9 cellular contexts compared by ENCODE assay signal in genomic region chr5:162209005-162209605, GRCh38.
DNase-seq lines count a peak whose midpoint lies in the region; ATAC-seq, FAIRE-seq and TF ChIP-seq lines count a peak whose summit lies in the region.
"Had no signal": no experiment of that assay in that cellular context is flagged by ENCODE, and none has a peak within 500 bp of the region (broad histone marks: within the 10 kb centered on the region; RNA-seq: fewer than 3 reads in every experiment).

No MANE protein-coding gene starts in this region.

- peaks cover 2% of the 10 kb centered on the region for H3K4me1 Mint-ChIP-seq in endodermal cell
- H3K4me1 Mint-ChIP-seq: T-cell had no signal

- no peaks in the 10 kb centered on the region for H3K27me3 ChIP-seq in endodermal cell (ENCODE audit: control insufficient read depth, insufficient read depth, low read length, poor library complexity, severe bottlenecking)

- no peak overlapping the region for H3K9ac ChIP-seq in endodermal cell (ENCODE audit: extremely low read depth, low read length, poor library complexity, severe bottlenecking)

- 58 to 74% methylated on average over 4 to 5 of the region's 5 CpGs for WGBS in endodermal cell (ENCODE audit: insufficient coverage in 1 of 2, insufficient read length in 1 of 2), 2 experiments

- no peaks in the 10 kb centered on the region for H3K4me1 ChIP-seq in endodermal cell (ENCODE audit: control insufficient read depth, insufficient read depth, low read length)

- ATAC-seq in HG03097 (IDR thresholded peaks at IDR 0.05; ENCODE audit: low FRiP score, unreplicated experiment) = peak; percentile 98
- ATAC-seq: T-cell had no signal

- no peaks in the 10 kb centered on the region for H3K9me3 Mint-ChIP-seq in endodermal cell

- no peak overlapping the region for H3K27ac Mint-ChIP-seq in endodermal cell
- H3K27ac Mint-ChIP-seq: T-cell had no signal

- no peak overlapping the region for H3K4me3 Mint-ChIP-seq in endodermal cell
- H3K4me3 Mint-ChIP-seq: T-cell had no signal

- peak; percentile 26 for FAIRE-seq in GM19239 (lab: Jason Lieb, UNC)

- H3K36me3 ChIP-seq in endodermal cell (ENCODE audit: control insufficient read depth, insufficient read depth, low read length) = no peaks in the 10 kb centered on the region

- TF ChIP-seq CTCF in endodermal cell (conservative IDR thresholded peaks at IDR 0.05) = peak; percentile 81

- no peak overlapping the region for H3K4me3 ChIP-seq in endodermal cell (ENCODE audit: low read length)

- intact Hi-C loops in posterior cingulate gyrus (cut with DNase I) = loop anchor here (10.0 kb wide), 1 partner anchor 1196 kb away; no protein-coding TSS in a partner anchor

- no peak overlapping the region for H3K27ac ChIP-seq in endodermal cell (ENCODE audit: low read depth, low read length)

- DNase-seq in GDM1 (lab: John Stamatoyannopoulos, UW) (peak; percentile 28), GM19239 (ENCODE audit: insufficient read length, low spot score) (peak; percentile 17), NOMO-1 treated with DMSO at 0.1 percent for 48 hours (lab: John Stamatoyannopoulos, UW; ENCODE audit: unreplicated experiment) (peak; percentile 56), endodermal cell (peak; percentile 94), posterior cingulate gyrus (peak in 7 of 10 donors; percentile 10 to 84 (median 39)), NCI-H2107 treated with DMSO at 0.1 percent for 48 hours (lab: John Stamatoyannopoulos, UW; ENCODE audit: unreplicated experiment) (no peak)
- DNase-seq in stimulated activated CD4-positive, alpha-beta T cell treated with anti-CD3 and anti-CD28 coated beads, Interleukin-4, amount 100 ng/mL, for 4 hours = no peak

- no peaks in the 10 kb centered on the region for H3K27me3 Mint-ChIP-seq in endodermal cell (ENCODE audit: insufficient read depth)
- H3K27me3 Mint-ChIP-seq: T-cell had no signal

- no peaks in the 10 kb centered on the region for H3K9me3 ChIP-seq in endodermal cell (ENCODE audit: control insufficient read depth, low read length)

- H3K36me3 Mint-ChIP-seq in endodermal cell (ENCODE audit: low read depth) = no peaks in the 10 kb centered on the region
- H3K36me3 Mint-ChIP-seq: T-cell had no signal

Comparison
In these comparisons a context has a peak if more than half of its experiments do, and no peak if none do; other contexts are left out.
1. DNase-seq: peak in GDM1 (single experiment), GM19239 (single experiment), NOMO-1 treated with DMSO at 0.1 percent for 48 hours (single experiment), endodermal cell (single experiment) and posterior cingulate gyrus (7 of 10); none in NCI-H2107 treated with DMSO at 0.1 percent for 48 hours (single experiment) and stimulated activated CD4-positive, alpha-beta T cell treated with anti-CD3 and anti-CD28 coated beads, Interleukin-4, amount 100 ng/mL, for 4 hours (0 of 2).